Comparison of ENCODE assay signal across 8 cellular contexts in genomic region chr9:38066167-38066906, GRCh38. TPM values are rescaled to one million over a fixed set of nuclear protein-coding genes. Genes with fewer than 3 reads are reported as not detected.
DNase-seq lines count a peak whose midpoint lies in the region; ATAC-seq and TF ChIP-seq lines count a peak whose summit lies in the region.

No MANE protein-coding gene starts in this region.

- TF ChIP-seq POLR2A in transverse colon (IDR thresholded peaks at IDR 0.05), result no peak

- peak overlapping the region in 3 of 4 donors; percentile 94 to 99 (median 95) for H3K4me3 ChIP-seq in transverse colon

- no peaks in the 10 kb centered on the region for H3K9me3 ChIP-seq in transverse colon

- TF ChIP-seq EP300 in transverse colon (IDR thresholded peaks at IDR 0.05; ENCODE audit: low read depth), result no peak

- no peak for DNase-seq in activated T-cell treated with anti-CD3 and anti-CD28 coated beads, Interleukin-2, amount 50 U/mL, for 72 hours
- no peak for DNase-seq in activated T-cell treated with anti-CD3 and anti-CD28 coated beads, Interleukin-2, amount 50 U/mL, for 48 hours
- no peak for DNase-seq in activated naive CD8-positive, alpha-beta T cell treated with anti-CD3 and anti-CD28 coated beads, Interleukin-2, amount 50 U/mL, for 24 hours
- no peak for DNase-seq in transverse colon
- no peak for DNase-seq in stimulated activated CD8-positive, alpha-beta memory T cell treated with anti-CD3 and anti-CD28 coated beads, Interleukin-4, amount 100 ng/mL, for 48 hours
- DNase-seq in activated CD8-positive, alpha-beta memory T cell treated with anti-CD3 and anti-CD28 coated beads, Interleukin-2, amount 50 U/mL, for 48 hours, result no peak

- no peak overlapping the region for H3K27ac Mint-ChIP-seq in activated T-cell treated with anti-CD3 and anti-CD28 coated beads, Interleukin-2, amount 50 U/mL, for 72 hours
- H3K27ac Mint-ChIP-seq in activated naive CD8-positive, alpha-beta T cell treated with anti-CD3 and anti-CD28 coated beads, Interleukin-2, amount 50 U/mL, for 24 hours, result no peak overlapping the region

- H3K27me3 ChIP-seq in layer of hippocampus (ENCODE audit: control insufficient read depth, insufficient read depth, low read length) (no peaks in the 10 kb centered on the region), transverse colon (no peaks in the 10 kb centered on the region)

- in situ Hi-C loops in transverse colon (cut with MboI; ENCODE audit: low pct_ligation_motif_present in 1 of 4, low pct_unique_long_range_greater_than_20kb in 1 of 4, low sequenced_read_pairs in 3 of 4), result loop anchor here in 1 of 4 donors (25.0 kb wide), 3 partner anchors 154 to 604 kb away; partner anchors contain the start of genes FBXO10, SLC25A51, TOMM5 and ZBTB5

- intact Hi-C loops in transverse colon (cut with DNase I; ENCODE audit: low total_unique reads), result loop anchor here (5.0 kb wide), 3 partner anchors 49 to 149 kb away; no protein-coding TSS in a partner anchor

- no peaks in the 10 kb centered on the region for H3K36me3 ChIP-seq in transverse colon

- H3K27ac ChIP-seq in layer of hippocampus (ENCODE audit: low read depth, low read length), result peak overlapping the region; percentile 71
- peak overlapping the region; percentile 93 to 98 (median 98) for H3K27ac ChIP-seq in transverse colon

- peaks cover 11 to 71% (median 55%) of the 10 kb centered on the region in 4 donors for H3K4me1 ChIP-seq in transverse colon

- peaks cover 21% of the 10 kb centered on the region for H3K27me3 Mint-ChIP-seq in activated T-cell treated with anti-CD3 and anti-CD28 coated beads, Interleukin-2, amount 50 U/mL, for 72 hours (ENCODE audit: low read depth)
- peaks cover 17% of the 10 kb centered on the region for H3K27me3 Mint-ChIP-seq in activated naive CD8-positive, alpha-beta T cell treated with anti-CD3 and anti-CD28 coated beads, Interleukin-2, amount 50 U/mL, for 24 hours

- H3K36me3 Mint-ChIP-seq in activated T-cell treated with anti-CD3 and anti-CD28 coated beads, Interleukin-2, amount 50 U/mL, for 72 hours (ENCODE audit: insufficient read depth in 2 of 2), result no peaks in the 10 kb centered on the region
- no peaks in the 10 kb centered on the region for H3K36me3 Mint-ChIP-seq in activated naive CD8-positive, alpha-beta T cell treated with anti-CD3 and anti-CD28 coated beads, Interleukin-2, amount 50 U/mL, for 24 hours (ENCODE audit: low read depth)

- 28% methylated on average over 7 of the region's 7 CpGs; no CpG with 5 or more reads in 1 of the 2 donors for WGBS in transverse colon (ENCODE audit: low coverage in 1 of 2), 2 donors

- no peak for ATAC-seq in activated T-cell treated with anti-CD3 and anti-CD28 coated beads, Interleukin-2, amount 50 U/mL, for 72 hours (replicated peaks in 1 of 2)
- no peak for ATAC-seq in activated naive CD8-positive, alpha-beta T cell treated with anti-CD3 and anti-CD28 coated beads, Interleukin-2, amount 50 U/mL, for 24 hours
- no peak for ATAC-seq in GM19397 (IDR thresholded peaks at IDR 0.05; ENCODE audit: unreplicated experiment)

- H3K4me3 Mint-ChIP-seq in activated T-cell treated with anti-CD3 and anti-CD28 coated beads, Interleukin-2, amount 50 U/mL, for 72 hours, result peak overlapping the region; percentile 80 to 92
- H3K4me3 Mint-ChIP-seq in activated naive CD8-positive, alpha-beta T cell treated with anti-CD3 and anti-CD28 coated beads, Interleukin-2, amount 50 U/mL, for 24 hours, result peak overlapping the region; percentile 78

- TF ChIP-seq CTCF in transverse colon (IDR thresholded peaks at IDR 0.05), result peak in 3 of 5 experiments; percentile 19 to 45 (median 36)

- peaks cover 28% of the 10 kb centered on the region for H3K4me1 Mint-ChIP-seq in activated T-cell treated with anti-CD3 and anti-CD28 coated beads, Interleukin-2, amount 50 U/mL, for 72 hours (ENCODE audit: low read depth)
- H3K4me1 Mint-ChIP-seq in activated naive CD8-positive, alpha-beta T cell treated with anti-CD3 and anti-CD28 coated beads, Interleukin-2, amount 50 U/mL, for 24 hours, result peaks cover 22% of the 10 kb centered on the region

- no peaks in the 10 kb centered on the region for H3K9me3 Mint-ChIP-seq in activated T-cell treated with anti-CD3 and anti-CD28 coated beads, Interleukin-2, amount 50 U/mL, for 72 hours
- H3K9me3 Mint-ChIP-seq in activated naive CD8-positive, alpha-beta T cell treated with anti-CD3 and anti-CD28 coated beads, Interleukin-2, amount 50 U/mL, for 24 hours, result no peaks in the 10 kb centered on the region

RNA-seq across cellular contexts. Expression of gene SHB, which starts 2.7 kb away (rescaled TPM):
- 1 to 10 TPM; 1.0 to 1.6 TPM for total RNA-seq in activated T-cell treated with anti-CD3 and anti-CD28 coated beads, Interleukin-2, amount 50 U/mL, for 72 hours
- total RNA-seq in transverse colon, result 10 to 100 TPM; 11.9 to 33.7 (median 22.2) TPM

Comparison
In these comparisons a context has a peak if more than half of its experiments do, and no peak if none do; other contexts are left out.
1. RNA of gene SHB, which starts 2.7 kb away (total RNA-seq): 11.9 to 33.7 TPM in transverse colon; 1.0 to 1.6 TPM in activated T-cell treated with anti-CD3 and anti-CD28 coated beads, Interleukin-2, amount 50 U/mL, for 72 hours; every median in the first group is over 4 times any median in the second.